In the genomic region with DNA sequence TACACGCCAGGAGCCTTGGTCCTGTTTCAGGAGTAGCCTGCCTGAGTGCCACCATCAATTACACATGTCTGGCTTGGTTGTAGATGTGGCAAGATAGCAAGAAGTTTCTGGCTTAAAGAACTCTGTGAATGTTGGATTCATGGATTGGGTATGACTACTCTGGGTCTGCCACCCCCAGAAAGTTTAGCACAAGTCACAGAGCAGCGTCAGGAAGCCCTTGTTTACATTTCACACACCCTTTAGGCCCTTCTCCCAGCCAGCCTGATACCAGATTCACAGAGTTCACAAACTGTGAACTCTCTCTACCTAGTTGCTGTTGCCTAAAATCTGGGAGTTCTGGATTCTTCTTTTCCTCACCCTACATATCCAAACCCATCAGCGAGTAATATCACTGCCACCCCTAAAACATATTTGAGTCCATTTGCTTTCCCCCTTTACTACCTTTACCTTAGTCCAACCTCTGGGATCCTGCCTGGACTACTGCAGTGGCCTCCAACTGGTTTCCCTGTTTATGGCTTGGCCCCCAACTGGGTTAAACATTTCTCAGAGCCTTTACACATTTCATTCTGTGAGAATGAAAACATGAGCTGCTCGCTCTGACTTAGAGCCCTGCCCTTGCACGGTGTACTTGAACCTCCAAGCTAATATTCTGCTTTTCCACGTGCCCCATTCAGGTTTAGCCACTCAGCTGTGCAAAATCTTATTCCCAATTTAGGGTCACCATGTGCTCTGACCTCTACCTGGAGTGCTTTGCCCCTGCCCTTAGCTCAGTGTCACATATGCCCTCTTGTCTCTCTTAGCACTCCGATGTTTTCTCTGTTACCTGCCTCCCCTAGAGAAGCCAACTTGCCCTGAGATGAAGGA, we compare ENCODE assay signal across 1 cellular context.
TF ChIP-seq lines count a peak whose summit lies in the region.

No MANE protein-coding gene starts in this region.

TF ChIP-seq in IMR-90, 13 proteins besides CTCF, POLR2A, EP300 and RAD21:
- TF ChIP-seq MAFK (IDR thresholded peaks at IDR 0.05; ENCODE audit: low read depth, low read length) (no peak), CEBPB (IDR thresholded peaks at IDR 0.05; ENCODE audit: low read depth, low read length) (peak; percentile 38; the same call in 1 of the 2 replicates), BHLHE40 (IDR thresholded peaks at IDR 0.05; ENCODE audit: low read depth, low read length) (peak; percentile 56; the same call in 1 of the 2 replicates)
